1 cellular context compared by ENCODE assay signal in the genomic region with DNA sequence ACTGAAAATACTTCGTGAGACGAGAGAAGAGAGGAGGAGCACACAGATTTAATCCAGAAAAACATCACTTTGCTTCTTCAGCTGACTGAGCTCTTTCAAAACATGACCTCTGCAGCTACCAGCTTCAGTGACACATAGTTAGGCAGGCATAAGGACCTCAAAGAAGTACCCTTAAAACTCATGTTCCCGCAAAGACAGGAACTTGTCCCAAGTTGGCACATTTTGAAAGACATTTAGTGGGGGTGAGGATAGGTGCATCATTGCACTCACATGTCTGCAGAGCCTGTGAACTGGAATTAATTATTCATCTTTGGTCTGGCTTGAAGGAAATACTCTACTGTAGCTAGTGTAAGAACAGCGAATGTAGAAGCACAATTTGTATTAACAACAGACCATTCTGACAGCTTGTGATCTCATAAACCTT.
TF ChIP-seq lines count a peak whose summit lies in the region.

No MANE protein-coding gene starts in this region.

TF ChIP-seq in GM23338, 12 proteins besides CTCF, POLR2A, EP300 and RAD21:
- TF ChIP-seq, protein P1, sequence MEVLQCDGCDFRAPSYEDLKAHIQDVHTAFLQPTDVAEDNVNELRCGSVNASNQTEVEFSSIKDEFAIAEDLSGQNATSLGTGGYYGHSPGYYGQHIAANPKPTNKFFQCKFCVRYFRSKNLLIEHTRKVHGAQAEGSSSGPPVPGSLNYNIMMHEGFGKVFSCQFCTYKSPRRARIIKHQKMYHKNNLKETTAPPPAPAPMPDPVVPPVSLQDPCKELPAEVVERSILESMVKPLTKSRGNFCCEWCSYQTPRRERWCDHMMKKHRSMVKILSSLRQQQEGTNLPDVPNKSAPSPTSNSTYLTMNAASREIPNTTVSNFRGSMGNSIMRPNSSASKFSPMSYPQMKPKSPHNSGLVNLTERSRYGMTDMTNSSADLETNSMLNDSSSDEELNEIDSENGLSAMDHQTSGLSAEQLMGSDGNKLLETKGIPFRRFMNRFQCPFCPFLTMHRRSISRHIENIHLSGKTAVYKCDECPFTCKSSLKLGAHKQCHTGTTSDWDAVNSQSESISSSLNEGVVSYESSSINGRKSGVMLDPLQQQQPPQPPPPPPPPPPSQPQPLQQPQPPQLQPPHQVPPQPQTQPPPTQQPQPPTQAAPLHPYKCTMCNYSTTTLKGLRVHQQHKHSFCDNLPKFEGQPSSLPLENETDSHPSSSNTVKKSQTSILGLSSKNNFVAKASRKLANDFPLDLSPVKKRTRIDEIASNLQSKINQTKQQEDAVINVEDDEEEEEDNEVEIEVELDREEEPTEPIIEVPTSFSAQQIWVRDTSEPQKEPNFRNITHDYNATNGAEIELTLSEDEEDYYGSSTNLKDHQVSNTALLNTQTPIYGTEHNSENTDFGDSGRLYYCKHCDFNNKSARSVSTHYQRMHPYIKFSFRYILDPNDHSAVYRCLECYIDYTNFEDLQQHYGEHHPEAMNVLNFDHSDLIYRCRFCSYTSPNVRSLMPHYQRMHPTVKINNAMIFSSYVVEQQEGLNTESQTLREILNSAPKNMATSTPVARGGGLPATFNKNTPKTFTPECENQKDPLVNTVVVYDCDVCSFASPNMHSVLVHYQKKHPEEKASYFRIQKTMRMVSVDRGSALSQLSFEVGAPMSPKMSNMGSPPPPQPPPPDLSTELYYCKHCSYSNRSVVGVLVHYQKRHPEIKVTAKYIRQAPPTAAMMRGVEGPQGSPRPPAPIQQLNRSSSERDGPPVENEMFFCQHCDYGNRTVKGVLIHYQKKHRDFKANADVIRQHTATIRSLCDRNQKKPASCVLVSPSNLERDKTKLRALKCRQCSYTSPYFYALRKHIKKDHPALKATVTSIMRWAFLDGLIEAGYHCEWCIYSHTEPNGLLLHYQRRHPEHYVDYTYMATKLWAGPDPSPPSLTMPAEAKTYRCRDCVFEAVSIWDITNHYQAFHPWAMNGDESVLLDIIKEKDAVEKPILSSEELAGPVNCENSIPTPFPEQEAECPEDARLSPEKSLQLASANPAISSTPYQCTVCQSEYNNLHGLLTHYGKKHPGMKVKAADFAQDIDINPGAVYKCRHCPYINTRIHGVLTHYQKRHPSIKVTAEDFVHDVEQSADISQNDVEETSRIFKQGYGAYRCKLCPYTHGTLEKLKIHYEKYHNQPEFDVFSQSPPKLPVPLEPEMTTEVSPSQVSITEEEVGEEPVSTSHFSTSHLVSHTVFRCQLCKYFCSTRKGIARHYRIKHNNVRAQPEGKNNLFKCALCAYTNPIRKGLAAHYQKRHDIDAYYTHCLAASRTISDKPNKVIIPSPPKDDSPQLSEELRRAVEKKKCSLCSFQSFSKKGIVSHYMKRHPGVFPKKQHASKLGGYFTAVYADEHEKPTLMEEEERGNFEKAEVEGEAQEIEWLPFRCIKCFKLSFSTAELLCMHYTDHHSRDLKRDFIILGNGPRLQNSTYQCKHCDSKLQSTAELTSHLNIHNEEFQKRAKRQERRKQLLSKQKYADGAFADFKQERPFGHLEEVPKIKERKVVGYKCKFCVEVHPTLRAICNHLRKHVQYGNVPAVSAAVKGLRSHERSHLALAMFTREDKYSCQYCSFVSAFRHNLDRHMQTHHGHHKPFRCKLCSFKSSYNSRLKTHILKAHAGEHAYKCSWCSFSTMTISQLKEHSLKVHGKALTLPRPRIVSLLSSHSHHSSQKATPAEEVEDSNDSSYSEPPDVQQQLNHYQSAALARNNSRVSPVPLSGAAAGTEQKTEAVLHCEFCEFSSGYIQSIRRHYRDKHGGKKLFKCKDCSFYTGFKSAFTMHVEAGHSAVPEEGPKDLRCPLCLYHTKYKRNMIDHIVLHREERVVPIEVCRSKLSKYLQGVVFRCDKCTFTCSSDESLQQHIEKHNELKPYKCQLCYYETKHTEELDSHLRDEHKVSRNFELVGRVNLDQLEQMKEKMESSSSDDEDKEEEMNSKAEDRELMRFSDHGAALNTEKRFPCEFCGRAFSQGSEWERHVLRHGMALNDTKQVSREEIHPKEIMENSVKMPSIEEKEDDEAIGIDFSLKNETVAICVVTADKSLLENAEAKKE (CRISPR knock-in tag; IDR thresholded peaks at IDR 0.05) = no peak
- TF ChIP-seq CREB1 (CRISPR knock-in tag; IDR thresholded peaks at IDR 0.05; ENCODE audit: low read depth) (no peak), ZNF331 (CRISPR knock-in tag; IDR thresholded peaks at IDR 0.05; ENCODE audit: low read depth) (no peak), EZH2 (IDR thresholded peaks at IDR 0.05; ENCODE audit: low read depth, unreplicated experiment) (no peak), NANOG (IDR thresholded peaks at IDR 0.05; ENCODE audit: borderline replicate concordance) (no peak), STAT1 (IDR thresholded peaks at IDR 0.05; ENCODE audit: unreplicated experiment) (no peak), ZNF114 (CRISPR knock-in tag; IDR thresholded peaks at IDR 0.05) (no peak), POLR2AphosphoS5 (IDR thresholded peaks at IDR 0.05; ENCODE audit: low read depth) (no peak), JUNB (IDR thresholded peaks at IDR 0.05; ENCODE audit: unreplicated experiment) (no peak), EZH2phosphoT487 (IDR thresholded peaks at IDR 0.05; ENCODE audit: unreplicated experiment) (no peak)
- TF ChIP-seq, protein P2, sequence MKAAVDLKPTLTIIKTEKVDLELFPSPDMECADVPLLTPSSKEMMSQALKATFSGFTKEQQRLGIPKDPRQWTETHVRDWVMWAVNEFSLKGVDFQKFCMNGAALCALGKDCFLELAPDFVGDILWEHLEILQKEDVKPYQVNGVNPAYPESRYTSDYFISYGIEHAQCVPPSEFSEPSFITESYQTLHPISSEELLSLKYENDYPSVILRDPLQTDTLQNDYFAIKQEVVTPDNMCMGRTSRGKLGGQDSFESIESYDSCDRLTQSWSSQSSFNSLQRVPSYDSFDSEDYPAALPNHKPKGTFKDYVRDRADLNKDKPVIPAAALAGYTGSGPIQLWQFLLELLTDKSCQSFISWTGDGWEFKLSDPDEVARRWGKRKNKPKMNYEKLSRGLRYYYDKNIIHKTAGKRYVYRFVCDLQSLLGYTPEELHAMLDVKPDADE (IDR thresholded peaks at IDR 0.05) = no peak
- TF ChIP-seq, protein P3, sequence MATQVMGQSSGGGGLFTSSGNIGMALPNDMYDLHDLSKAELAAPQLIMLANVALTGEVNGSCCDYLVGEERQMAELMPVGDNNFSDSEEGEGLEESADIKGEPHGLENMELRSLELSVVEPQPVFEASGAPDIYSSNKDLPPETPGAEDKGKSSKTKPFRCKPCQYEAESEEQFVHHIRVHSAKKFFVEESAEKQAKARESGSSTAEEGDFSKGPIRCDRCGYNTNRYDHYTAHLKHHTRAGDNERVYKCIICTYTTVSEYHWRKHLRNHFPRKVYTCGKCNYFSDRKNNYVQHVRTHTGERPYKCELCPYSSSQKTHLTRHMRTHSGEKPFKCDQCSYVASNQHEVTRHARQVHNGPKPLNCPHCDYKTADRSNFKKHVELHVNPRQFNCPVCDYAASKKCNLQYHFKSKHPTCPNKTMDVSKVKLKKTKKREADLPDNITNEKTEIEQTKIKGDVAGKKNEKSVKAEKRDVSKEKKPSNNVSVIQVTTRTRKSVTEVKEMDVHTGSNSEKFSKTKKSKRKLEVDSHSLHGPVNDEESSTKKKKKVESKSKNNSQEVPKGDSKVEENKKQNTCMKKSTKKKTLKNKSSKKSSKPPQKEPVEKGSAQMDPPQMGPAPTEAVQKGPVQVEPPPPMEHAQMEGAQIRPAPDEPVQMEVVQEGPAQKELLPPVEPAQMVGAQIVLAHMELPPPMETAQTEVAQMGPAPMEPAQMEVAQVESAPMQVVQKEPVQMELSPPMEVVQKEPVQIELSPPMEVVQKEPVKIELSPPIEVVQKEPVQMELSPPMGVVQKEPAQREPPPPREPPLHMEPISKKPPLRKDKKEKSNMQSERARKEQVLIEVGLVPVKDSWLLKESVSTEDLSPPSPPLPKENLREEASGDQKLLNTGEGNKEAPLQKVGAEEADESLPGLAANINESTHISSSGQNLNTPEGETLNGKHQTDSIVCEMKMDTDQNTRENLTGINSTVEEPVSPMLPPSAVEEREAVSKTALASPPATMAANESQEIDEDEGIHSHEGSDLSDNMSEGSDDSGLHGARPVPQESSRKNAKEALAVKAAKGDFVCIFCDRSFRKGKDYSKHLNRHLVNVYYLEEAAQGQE (IDR thresholded peaks at IDR 0.05; ENCODE audit: unreplicated experiment) = no peak
